In the genomic region with DNA sequence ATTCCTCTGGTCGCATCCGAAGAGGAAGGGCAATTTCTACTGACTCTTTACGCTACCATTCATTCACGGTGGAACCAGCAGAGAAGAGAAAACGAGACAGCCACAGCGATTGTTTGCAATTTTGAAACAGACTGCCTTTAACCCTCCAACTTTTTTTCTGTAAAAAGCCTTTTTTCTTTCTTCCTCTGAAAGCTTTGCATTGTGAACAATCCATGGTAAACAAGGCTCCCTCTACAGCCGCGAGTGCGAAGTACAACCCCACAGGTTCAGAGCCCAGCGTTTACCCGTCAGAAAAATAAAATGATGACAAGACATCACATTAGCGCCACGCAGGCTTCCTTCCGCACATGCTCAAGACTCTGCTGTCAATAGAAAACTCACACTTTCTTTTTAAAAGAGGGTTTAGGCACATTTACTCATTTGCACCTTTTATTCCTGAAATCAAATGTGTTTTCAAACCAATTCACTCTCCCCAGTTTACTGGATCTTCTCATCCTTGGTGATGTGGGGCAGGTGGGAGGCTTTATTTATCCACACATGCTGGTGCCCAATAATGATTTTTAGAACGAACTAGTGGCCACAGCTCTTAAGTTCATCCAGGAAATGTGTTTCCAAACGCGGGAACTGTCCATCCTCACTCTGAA, we compare ENCODE assay signal across 1 cellular context.
TF ChIP-seq lines count a peak whose summit lies in the region.

No MANE protein-coding gene starts in this region.

TF ChIP-seq in GM12878, 131 proteins besides CTCF, POLR2A, EP300 and RAD21 (continued from another document and continues in another):
- TF ChIP-seq KAT2A (conservative IDR thresholded peaks at IDR 0.05; ENCODE audit: control insufficient read depth, low read depth, low read length): no peak
- TF ChIP-seq RFX5 (IDR thresholded peaks at IDR 0.05; ENCODE audit: low read depth, low read length): no peak
- TF ChIP-seq SMC3 (IDR thresholded peaks at IDR 0.05; ENCODE audit: borderline replicate concordance, low read length): peak; percentile 30; the same call in 1 of the 2 replicates
- no peak for TF ChIP-seq ZNF622 (IDR thresholded peaks at IDR 0.05)
- TF ChIP-seq, protein P1, sequence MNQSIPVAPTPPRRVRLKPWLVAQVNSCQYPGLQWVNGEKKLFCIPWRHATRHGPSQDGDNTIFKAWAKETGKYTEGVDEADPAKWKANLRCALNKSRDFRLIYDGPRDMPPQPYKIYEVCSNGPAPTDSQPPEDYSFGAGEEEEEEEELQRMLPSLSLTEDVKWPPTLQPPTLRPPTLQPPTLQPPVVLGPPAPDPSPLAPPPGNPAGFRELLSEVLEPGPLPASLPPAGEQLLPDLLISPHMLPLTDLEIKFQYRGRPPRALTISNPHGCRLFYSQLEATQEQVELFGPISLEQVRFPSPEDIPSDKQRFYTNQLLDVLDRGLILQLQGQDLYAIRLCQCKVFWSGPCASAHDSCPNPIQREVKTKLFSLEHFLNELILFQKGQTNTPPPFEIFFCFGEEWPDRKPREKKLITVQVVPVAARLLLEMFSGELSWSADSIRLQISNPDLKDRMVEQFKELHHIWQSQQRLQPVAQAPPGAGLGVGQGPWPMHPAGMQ (IDR thresholded peaks at IDR 0.05; ENCODE audit: borderline replicate concordance): no peak
- TF ChIP-seq, protein P2, sequence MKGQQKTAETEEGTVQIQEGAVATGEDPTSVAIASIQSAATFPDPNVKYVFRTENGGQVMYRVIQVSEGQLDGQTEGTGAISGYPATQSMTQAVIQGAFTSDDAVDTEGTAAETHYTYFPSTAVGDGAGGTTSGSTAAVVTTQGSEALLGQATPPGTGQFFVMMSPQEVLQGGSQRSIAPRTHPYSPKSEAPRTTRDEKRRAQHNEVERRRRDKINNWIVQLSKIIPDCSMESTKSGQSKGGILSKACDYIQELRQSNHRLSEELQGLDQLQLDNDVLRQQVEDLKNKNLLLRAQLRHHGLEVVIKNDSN (IDR thresholded peaks at IDR 0.05; ENCODE audit: borderline replicate concordance, extremely low read length, insufficient read depth, low read depth, low read length): no peak
- TF ChIP-seq, protein P3, sequence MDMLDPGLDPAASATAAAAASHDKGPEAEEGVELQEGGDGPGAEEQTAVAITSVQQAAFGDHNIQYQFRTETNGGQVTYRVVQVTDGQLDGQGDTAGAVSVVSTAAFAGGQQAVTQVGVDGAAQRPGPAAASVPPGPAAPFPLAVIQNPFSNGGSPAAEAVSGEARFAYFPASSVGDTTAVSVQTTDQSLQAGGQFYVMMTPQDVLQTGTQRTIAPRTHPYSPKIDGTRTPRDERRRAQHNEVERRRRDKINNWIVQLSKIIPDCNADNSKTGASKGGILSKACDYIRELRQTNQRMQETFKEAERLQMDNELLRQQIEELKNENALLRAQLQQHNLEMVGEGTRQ (IDR thresholded peaks at IDR 0.05; ENCODE audit: borderline replicate concordance, low read depth, low read length): no peak
- peak; percentile 65 for TF ChIP-seq FOXK2 (IDR thresholded peaks at IDR 0.05)
- TF ChIP-seq, protein P4, sequence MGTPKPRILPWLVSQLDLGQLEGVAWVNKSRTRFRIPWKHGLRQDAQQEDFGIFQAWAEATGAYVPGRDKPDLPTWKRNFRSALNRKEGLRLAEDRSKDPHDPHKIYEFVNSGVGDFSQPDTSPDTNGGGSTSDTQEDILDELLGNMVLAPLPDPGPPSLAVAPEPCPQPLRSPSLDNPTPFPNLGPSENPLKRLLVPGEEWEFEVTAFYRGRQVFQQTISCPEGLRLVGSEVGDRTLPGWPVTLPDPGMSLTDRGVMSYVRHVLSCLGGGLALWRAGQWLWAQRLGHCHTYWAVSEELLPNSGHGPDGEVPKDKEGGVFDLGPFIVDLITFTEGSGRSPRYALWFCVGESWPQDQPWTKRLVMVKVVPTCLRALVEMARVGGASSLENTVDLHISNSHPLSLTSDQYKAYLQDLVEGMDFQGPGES (IDR thresholded peaks at IDR 0.05): no peak
- TF ChIP-seq SREBF2 (IDR thresholded peaks at IDR 0.05; ENCODE audit: low read length): no peak
- no peak for TF ChIP-seq POLR2AphosphoS5 (IDR thresholded peaks at IDR 0.05; ENCODE audit: low read length)
- TF ChIP-seq SMARCA5 (IDR thresholded peaks at IDR 0.05): peak; percentile 24; the same call in 1 of the 2 replicates
- TF ChIP-seq FOXM1 (IDR thresholded peaks at IDR 0.05; ENCODE audit: low read depth, low read length): peak; percentile 52; the same call in 1 of the 2 replicates
- TF ChIP-seq SUZ12 (IDR thresholded peaks at IDR 0.05; ENCODE audit: unreplicated experiment): no peak
- TF ChIP-seq HDAC2 (IDR thresholded peaks at IDR 0.05): no peak
- TF ChIP-seq, protein P5, sequence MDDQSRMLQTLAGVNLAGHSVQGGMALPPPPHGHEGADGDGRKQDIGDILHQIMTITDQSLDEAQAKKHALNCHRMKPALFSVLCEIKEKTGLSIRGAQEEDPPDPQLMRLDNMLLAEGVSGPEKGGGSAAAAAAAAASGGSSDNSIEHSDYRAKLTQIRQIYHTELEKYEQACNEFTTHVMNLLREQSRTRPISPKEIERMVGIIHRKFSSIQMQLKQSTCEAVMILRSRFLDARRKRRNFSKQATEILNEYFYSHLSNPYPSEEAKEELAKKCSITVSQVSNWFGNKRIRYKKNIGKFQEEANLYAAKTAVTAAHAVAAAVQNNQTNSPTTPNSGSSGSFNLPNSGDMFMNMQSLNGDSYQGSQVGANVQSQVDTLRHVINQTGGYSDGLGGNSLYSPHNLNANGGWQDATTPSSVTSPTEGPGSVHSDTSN (IDR thresholded peaks at IDR 0.05; ENCODE audit: insufficient replicate concordance, low read depth, low read length): no peak
- TF ChIP-seq MXI1 (IDR thresholded peaks at IDR 0.05; ENCODE audit: low read depth, low read length): 0 out of 2 replicates have a peak, but pooled peaks have one; percentile 39
- TF ChIP-seq NFXL1 (IDR thresholded peaks at IDR 0.05; ENCODE audit: borderline replicate concordance): no peak
- TF ChIP-seq, protein P6, sequence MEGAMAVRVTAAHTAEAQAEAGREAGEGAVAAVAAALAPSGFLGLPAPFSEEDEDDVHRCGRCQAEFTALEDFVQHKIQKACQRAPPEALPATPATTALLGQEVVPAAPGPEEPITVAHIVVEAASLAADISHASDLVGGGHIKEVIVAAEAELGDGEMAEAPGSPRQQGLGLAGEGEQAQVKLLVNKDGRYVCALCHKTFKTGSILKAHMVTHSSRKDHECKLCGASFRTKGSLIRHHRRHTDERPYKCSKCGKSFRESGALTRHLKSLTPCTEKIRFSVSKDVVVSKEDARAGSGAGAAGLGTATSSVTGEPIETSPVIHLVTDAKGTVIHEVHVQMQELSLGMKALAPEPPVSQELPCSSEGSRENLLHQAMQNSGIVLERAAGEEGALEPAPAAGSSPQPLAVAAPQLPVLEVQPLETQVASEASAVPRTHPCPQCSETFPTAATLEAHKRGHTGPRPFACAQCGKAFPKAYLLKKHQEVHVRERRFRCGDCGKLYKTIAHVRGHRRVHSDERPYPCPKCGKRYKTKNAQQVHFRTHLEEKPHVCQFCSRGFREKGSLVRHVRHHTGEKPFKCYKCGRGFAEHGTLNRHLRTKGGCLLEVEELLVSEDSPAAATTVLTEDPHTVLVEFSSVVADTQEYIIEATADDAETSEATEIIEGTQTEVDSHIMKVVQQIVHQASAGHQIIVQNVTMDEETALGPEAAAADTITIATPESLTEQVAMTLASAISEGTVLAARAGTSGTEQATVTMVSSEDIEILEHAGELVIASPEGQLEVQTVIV (IDR thresholded peaks at IDR 0.05; ENCODE audit: borderline replicate concordance, partially characterized antibody): no peak
- TF ChIP-seq, protein P7, sequence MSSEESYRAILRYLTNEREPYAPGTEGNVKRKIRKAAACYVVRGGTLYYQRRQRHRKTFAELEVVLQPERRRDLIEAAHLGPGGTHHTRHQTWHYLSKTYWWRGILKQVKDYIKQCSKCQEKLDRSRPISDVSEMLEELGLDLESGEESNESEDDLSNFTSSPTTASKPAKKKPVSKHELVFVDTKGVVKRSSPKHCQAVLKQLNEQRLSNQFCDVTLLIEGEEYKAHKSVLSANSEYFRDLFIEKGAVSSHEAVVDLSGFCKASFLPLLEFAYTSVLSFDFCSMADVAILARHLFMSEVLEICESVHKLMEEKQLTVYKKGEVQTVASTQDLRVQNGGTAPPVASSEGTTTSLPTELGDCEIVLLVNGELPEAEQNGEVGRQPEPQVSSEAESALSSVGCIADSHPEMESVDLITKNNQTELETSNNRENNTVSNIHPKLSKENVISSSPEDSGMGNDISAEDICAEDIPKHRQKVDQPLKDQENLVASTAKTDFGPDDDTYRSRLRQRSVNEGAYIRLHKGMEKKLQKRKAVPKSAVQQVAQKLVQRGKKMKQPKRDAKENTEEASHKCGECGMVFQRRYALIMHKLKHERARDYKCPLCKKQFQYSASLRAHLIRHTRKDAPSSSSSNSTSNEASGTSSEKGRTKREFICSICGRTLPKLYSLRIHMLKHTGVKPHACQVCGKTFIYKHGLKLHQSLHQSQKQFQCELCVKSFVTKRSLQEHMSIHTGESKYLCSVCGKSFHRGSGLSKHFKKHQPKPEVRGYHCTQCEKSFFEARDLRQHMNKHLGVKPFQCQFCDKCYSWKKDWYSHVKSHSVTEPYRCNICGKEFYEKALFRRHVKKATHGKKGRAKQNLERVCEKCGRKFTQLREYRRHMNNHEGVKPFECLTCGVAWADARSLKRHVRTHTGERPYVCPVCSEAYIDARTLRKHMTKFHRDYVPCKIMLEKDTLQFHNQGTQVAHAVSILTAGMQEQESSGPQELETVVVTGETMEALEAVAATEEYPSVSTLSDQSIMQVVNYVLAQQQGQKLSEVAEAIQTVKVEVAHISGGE (CRISPR knock-in tag; IDR thresholded peaks at IDR 0.05): no peak
- TF ChIP-seq PML (IDR thresholded peaks at IDR 0.05; ENCODE audit: low read length): no peak
- no peak for TF ChIP-seq SMAD1 (IDR thresholded peaks at IDR 0.05; ENCODE audit: low read depth, partially characterized antibody)
- TF ChIP-seq, protein P8, sequence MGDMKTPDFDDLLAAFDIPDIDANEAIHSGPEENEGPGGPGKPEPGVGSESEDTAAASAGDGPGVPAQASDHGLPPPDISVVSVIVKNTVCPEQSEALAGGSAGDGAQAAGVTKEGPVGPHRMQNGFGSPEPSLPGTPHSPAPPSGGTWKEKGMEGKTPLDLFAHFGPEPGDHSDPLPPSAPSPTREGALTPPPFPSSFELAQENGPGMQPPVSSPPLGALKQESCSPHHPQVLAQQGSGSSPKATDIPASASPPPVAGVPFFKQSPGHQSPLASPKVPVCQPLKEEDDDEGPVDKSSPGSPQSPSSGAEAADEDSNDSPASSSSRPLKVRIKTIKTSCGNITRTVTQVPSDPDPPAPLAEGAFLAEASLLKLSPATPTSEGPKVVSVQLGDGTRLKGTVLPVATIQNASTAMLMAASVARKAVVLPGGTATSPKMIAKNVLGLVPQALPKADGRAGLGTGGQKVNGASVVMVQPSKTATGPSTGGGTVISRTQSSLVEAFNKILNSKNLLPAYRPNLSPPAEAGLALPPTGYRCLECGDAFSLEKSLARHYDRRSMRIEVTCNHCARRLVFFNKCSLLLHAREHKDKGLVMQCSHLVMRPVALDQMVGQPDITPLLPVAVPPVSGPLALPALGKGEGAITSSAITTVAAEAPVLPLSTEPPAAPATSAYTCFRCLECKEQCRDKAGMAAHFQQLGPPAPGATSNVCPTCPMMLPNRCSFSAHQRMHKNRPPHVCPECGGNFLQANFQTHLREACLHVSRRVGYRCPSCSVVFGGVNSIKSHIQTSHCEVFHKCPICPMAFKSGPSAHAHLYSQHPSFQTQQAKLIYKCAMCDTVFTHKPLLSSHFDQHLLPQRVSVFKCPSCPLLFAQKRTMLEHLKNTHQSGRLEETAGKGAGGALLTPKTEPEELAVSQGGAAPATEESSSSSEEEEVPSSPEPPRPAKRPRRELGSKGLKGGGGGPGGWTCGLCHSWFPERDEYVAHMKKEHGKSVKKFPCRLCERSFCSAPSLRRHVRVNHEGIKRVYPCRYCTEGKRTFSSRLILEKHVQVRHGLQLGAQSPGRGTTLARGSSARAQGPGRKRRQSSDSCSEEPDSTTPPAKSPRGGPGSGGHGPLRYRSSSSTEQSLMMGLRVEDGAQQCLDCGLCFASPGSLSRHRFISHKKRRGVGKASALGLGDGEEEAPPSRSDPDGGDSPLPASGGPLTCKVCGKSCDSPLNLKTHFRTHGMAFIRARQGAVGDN (IDR thresholded peaks at IDR 0.05): no peak
- TF ChIP-seq, protein P9, sequence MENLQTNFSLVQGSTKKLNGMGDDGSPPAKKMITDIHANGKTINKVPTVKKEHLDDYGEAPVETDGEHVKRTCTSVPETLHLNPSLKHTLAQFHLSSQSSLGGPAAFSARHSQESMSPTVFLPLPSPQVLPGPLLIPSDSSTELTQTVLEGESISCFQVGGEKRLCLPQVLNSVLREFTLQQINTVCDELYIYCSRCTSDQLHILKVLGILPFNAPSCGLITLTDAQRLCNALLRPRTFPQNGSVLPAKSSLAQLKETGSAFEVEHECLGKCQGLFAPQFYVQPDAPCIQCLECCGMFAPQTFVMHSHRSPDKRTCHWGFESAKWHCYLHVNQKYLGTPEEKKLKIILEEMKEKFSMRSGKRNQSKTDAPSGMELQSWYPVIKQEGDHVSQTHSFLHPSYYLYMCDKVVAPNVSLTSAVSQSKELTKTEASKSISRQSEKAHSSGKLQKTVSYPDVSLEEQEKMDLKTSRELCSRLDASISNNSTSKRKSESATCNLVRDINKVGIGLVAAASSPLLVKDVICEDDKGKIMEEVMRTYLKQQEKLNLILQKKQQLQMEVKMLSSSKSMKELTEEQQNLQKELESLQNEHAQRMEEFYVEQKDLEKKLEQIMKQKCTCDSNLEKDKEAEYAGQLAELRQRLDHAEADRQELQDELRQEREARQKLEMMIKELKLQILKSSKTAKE (IDR thresholded peaks at IDR 0.05; ENCODE audit: low read depth, poor library complexity, severe bottlenecking): peak; percentile 56
- TF ChIP-seq STAT3 (IDR thresholded peaks at IDR 0.05; ENCODE audit: low read depth, low read length): no peak
- TF ChIP-seq, protein P10, sequence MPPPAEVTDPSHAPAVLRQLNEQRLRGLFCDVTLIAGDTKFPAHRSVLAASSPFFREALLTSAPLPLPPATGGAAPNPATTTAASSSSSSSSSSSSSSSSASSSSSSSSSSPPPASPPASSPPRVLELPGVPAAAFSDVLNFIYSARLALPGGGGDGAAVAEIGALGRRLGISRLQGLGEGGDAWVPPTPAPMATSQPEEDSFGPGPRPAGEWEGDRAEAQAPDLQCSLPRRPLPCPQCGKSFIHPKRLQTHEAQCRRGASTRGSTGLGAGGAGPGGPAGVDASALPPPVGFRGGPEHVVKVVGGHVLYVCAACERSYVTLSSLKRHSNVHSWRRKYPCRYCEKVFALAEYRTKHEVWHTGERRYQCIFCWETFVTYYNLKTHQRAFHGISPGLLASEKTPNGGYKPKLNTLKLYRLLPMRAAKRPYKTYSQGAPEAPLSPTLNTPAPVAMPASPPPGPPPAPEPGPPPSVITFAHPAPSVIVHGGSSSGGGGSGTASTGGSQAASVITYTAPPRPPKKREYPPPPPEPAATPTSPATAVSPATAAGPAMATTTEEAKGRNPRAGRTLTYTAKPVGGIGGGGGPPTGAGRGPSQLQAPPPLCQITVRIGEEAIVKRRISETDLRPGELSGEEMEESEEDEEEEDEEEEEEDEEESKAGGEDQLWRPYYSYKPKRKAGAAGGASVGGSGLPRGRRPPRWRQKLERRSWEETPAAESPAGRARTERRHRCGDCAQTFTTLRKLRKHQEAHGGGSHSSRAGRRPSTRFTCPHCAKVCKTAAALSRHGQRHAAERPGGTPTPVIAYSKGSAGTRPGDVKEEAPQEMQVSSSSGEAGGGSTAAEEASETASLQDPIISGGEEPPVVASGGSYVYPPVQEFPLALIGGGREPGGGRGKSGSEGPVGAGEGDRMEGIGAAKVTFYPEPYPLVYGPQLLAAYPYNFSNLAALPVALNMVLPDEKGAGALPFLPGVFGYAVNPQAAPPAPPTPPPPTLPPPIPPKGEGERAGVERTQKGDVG (CRISPR knock-in tag; IDR thresholded peaks at IDR 0.05): no peak
- TF ChIP-seq, protein P11, sequence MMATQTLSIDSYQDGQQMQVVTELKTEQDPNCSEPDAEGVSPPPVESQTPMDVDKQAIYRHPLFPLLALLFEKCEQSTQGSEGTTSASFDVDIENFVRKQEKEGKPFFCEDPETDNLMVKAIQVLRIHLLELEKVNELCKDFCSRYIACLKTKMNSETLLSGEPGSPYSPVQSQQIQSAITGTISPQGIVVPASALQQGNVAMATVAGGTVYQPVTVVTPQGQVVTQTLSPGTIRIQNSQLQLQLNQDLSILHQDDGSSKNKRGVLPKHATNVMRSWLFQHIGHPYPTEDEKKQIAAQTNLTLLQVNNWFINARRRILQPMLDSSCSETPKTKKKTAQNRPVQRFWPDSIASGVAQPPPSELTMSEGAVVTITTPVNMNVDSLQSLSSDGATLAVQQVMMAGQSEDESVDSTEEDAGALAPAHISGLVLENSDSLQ (IDR thresholded peaks at IDR 0.05): peak; percentile 47; the same call in 1 of the 2 replicates
